15 cellular contexts compared by ENCODE assay signal in the genomic region with DNA sequence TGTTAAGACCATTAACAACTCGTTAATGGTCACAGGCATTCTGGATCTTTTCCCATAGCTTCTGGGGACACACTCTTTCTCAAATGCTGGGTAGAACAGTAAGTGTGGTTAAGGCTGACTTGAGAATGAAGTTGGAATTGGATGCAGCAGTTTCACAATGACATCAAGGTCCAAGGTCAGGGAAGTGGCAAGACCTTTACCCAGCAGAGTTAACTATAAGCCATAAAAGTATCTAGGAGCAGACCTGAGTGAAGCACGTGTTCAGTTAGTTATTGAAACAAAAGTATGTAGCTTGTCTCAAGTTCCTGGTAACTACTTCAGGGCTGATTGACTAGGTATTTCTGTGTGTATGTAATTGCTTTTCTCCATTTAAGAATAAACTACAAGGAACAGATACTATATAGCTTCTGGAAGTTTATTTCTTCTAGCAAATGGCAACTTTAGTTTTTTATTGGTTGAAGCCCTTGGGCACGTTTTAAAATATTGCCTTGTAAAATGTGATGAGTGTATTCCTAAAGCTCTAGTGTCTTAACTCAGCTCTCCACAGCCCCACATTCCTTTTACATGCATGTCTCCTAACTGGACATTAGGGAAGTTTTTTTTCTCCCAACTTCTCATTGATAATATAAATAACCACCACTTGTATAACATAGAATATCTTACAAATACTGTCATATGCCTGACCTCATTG.
DNase-seq lines count a peak whose midpoint lies in the region; ATAC-seq, FAIRE-seq and TF ChIP-seq lines count a peak whose summit lies in the region.
"Had no signal": no experiment of that assay in that cellular context is flagged by ENCODE, and none has a peak within 500 bp of the region (broad histone marks: within the 10 kb centered on the region; RNA-seq: fewer than 3 reads in every experiment).

No MANE protein-coding gene starts in this region.

- peaks cover 55% of the 10 kb centered on the region for H3K4me1 Mint-ChIP-seq in type B pancreatic cell (ENCODE audit: unreplicated experiment)

- H3K27ac Mint-ChIP-seq in type B pancreatic cell: no peak overlapping the region
- H3K27ac Mint-ChIP-seq: activated CD8-positive, alpha-beta T cell treated with anti-CD3 and anti-CD28 coated beads, Interleukin-2, amount 10 ng/mL, durations not matched to agents 7 days and 5 days; activated naive CD8-positive, alpha-beta T cell had no signal

- no peak for TF ChIP-seq POLR2A in erythroblast (IDR thresholded peaks at IDR 0.05; ENCODE audit: low read length)

- DNase-seq in amniotic epithelial cell (ENCODE audit: low read depth) (peak; percentile 41), left colon (peak; percentile 21 to 42), skeletal muscle cell (ENCODE audit: low read depth) (peak; percentile 41), NCI-H1694 treated with DMSO at 0.1 percent for 48 hours (lab: John Stamatoyannopoulos, UW) (no peak), NK-92 (lab: John Stamatoyannopoulos, UW; ENCODE audit: unreplicated experiment) (no peak), erythroblast (lab: John Stamatoyannopoulos, UW) (no peak), type B pancreatic cell (ENCODE audit: extremely low spot score, unreplicated experiment) (no peak)
- DNase-seq: activated CD8-positive, alpha-beta T cell treated with anti-CD3 and anti-CD28 coated beads, Interleukin-2, amount 10 ng/mL, durations not matched to agents 7 days and 5 days; KBM-7; T1000 had no signal

- intact Hi-C loops in left colon (cut with DNase I, micrococcal nuclease): loop anchor here in 1 of 2 donors (10.0 kb wide), 1 partner anchor 479 kb away; the partner anchor contains the start of gene CITED2

- FAIRE-seq in G401.6 (lab: Jason Lieb, UNC): peak; percentile 100

- peak; percentile 92 for ATAC-seq in left colon
- ATAC-seq: activated CD8-positive, alpha-beta T cell treated with anti-CD3 and anti-CD28 coated beads, Interleukin-2, amount 10 ng/mL, durations not matched to agents 7 days and 5 days had no signal

- TF ChIP-seq CTCF in type B pancreatic cell (conservative IDR thresholded peaks at IDR 0.05): no peak

- peaks cover 5% of the 10 kb centered on the region for H3K9me3 Mint-ChIP-seq in type B pancreatic cell

- no peaks in the 10 kb centered on the region for H3K27me3 Mint-ChIP-seq in type B pancreatic cell
- H3K27me3 Mint-ChIP-seq: activated naive CD8-positive, alpha-beta T cell had no signal

- no peaks in the 10 kb centered on the region for H3K36me3 Mint-ChIP-seq in type B pancreatic cell
- H3K36me3 Mint-ChIP-seq: activated naive CD8-positive, alpha-beta T cell had no signal

- no peak overlapping the region for H3K4me3 Mint-ChIP-seq in type B pancreatic cell
- H3K4me3 Mint-ChIP-seq: activated CD8-positive, alpha-beta T cell treated with anti-CD3 and anti-CD28 coated beads, Interleukin-2, amount 10 ng/mL, durations not matched to agents 7 days and 5 days; activated naive CD8-positive, alpha-beta T cell had no signal

- H3K4me3 ChIP-seq in skeletal muscle cell (ENCODE audit: low read depth, low read length): no peak overlapping the region
- H3K4me3 ChIP-seq: HAP-1, lung, right atrium auricular region had no signal

Comparison
In these comparisons a context has a peak if more than half of its experiments do, and no peak if none do; other contexts are left out.
1. DNase-seq: peak in amniotic epithelial cell (single experiment), left colon (2 of 2) and skeletal muscle cell (single experiment); none in NCI-H1694 treated with DMSO at 0.1 percent for 48 hours (single experiment), NK-92 (single experiment), erythroblast (0 of 2) and type B pancreatic cell (single experiment).